ENCODE assay signal across 15 cellular contexts in the genomic region with DNA sequence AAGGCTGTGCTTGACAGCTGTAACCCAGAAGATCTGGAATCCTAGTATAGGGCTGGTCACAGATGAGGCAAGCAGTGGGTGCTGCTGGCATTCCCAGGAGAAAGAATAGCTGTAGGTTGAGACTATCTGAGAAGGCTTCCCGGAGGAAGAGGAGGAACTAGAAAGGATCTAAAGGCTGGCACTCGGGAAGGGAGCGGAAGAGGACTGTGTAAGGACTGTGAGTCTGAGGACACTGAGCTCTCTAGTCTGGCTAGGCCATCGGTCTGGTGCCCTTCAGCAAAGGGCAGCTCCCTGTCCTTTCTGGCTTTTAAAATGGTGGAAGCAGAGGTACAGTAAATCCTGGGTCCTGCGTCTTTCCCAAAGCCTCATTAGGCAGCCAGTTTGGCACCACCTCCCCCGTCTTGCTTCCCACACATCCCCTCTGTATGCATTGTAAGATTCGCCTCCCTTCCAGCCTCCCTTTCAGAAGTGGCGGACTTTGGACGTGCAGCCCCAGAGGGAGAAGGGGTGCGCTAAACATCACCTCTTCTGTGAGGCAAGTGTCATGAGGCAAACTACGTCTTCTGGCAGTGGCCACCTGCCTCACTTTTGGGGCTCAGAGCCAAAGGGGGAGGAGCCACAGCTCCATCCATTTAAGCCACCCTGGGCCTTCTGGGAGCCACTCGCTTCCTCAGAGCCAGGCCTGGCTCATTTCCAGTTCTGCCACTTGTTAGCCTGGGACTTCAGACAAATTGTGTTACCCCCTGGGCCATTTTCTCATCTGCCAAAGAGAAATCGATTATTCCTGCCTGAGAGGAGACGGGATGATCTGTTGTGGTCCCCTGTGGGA. TPM values are rescaled to one million over a fixed set of nuclear protein-coding genes. Genes with fewer than 3 reads are reported as not detected.
DNase-seq lines count a peak whose midpoint lies in the region; ATAC-seq and TF ChIP-seq lines count a peak whose summit lies in the region.
"Had no signal": no experiment of that assay in that cellular context is flagged by ENCODE, and none has a peak within 500 bp of the region (broad histone marks: within the 10 kb centered on the region; RNA-seq: fewer than 3 reads in every experiment).

No MANE protein-coding gene starts in this region.

- H3K4me1 Mint-ChIP-seq in CD4-positive, CD25-positive, alpha-beta regulatory T cell = peaks cover 0 to 21% (median 11%) of the 10 kb centered on the region in 4 donors
- peaks cover 41% of the 10 kb centered on the region for H3K4me1 Mint-ChIP-seq in glutamatergic neuron (ENCODE audit: low read depth, unreplicated experiment)
- H3K4me1 Mint-ChIP-seq: CD14-positive monocyte had no signal

- DNase-seq in CD4-positive, CD25-positive, alpha-beta regulatory T cell = no peak
- DNase-seq in NCI-H446 (lab: John Stamatoyannopoulos, UW) (peak; percentile 54 to 88), glutamatergic neuron (peak; percentile 59), NOMO-1 treated with DMSO at 0.1 percent for 48 hours (lab: John Stamatoyannopoulos, UW; ENCODE audit: unreplicated experiment) (no peak), ecto neural progenitor cell (ENCODE audit: low spot score) (no peak)
- DNase-seq: activated CD8-positive, alpha-beta memory T cell treated with anti-CD3 and anti-CD28 coated beads, Interleukin-2, amount 50 U/mL, for 48 hours; colonic mucosa; NCI-H1694 treated with DMSO at 0.1 percent for 48 hours; stimulated activated CD4-positive, alpha-beta T cell treated with anti-CD3 and anti-CD28 coated beads, Interleukin-2, amount 100 ng/mL, for 48 hours; stimulated activated naive CD4-positive, alpha-beta T cell treated with Interleukin-2 at 50 U/mL for 16 hours had no signal

- no peaks in the 10 kb centered on the region for H3K36me3 Mint-ChIP-seq in CD4-positive, CD25-positive, alpha-beta regulatory T cell
- no peaks in the 10 kb centered on the region for H3K36me3 Mint-ChIP-seq in glutamatergic neuron (ENCODE audit: unreplicated experiment)
- H3K36me3 Mint-ChIP-seq: CD14-positive monocyte had no signal

- H3K36me3 ChIP-seq in CD4-positive, CD25-positive, alpha-beta regulatory T cell (ENCODE audit: control insufficient read depth, insufficient read depth, low read length) = peaks cover 2% of the 10 kb centered on the region
- peaks cover 0 to 13% of the 10 kb centered on the region in 2 experiments; a peak in 1 of 3 replicates for H3K36me3 ChIP-seq in HEK293 (ENCODE audit: control insufficient read depth in 2 of 2, insufficient read depth in 1 of 2, low read length in 2 of 2)
- H3K36me3 ChIP-seq: colonic mucosa had no signal

- H3K9me3 Mint-ChIP-seq in CD4-positive, CD25-positive, alpha-beta regulatory T cell = no peaks in the 10 kb centered on the region
- peaks cover 7% of the 10 kb centered on the region for H3K9me3 Mint-ChIP-seq in glutamatergic neuron (ENCODE audit: unreplicated experiment)
- H3K9me3 Mint-ChIP-seq: CD14-positive monocyte had no signal

- H3K27ac Mint-ChIP-seq in CD4-positive, CD25-positive, alpha-beta regulatory T cell = peak overlapping the region; percentile 30 to 85 (median 55)
- H3K27ac Mint-ChIP-seq in glutamatergic neuron (ENCODE audit: unreplicated experiment) = peak overlapping the region; percentile 89
- H3K27ac Mint-ChIP-seq: CD14-positive monocyte had no signal

- no peak for ATAC-seq in CD4-positive, CD25-positive, alpha-beta regulatory T cell (ENCODE audit: low read depth in 2 of 2)
- no peak for ATAC-seq in HG03520 (IDR thresholded peaks at IDR 0.05; ENCODE audit: unreplicated experiment)
- no peak for ATAC-seq in GM21526 (IDR thresholded peaks at IDR 0.05; ENCODE audit: low FRiP score, unreplicated experiment)

- no peak overlapping the region for H3K27ac ChIP-seq in CD4-positive, CD25-positive, alpha-beta regulatory T cell (ENCODE audit: insufficient read depth, low read length, poor library complexity, severe bottlenecking)
- no peak overlapping the region for H3K27ac ChIP-seq in HEK293 (ENCODE audit: extremely low read depth, low read depth, low read length)
- H3K27ac ChIP-seq: colonic mucosa had no signal

- TF ChIP-seq CTCF in HEK293 (tag by site-specific recombination; IDR thresholded peaks at IDR 0.05) (no peak), glutamatergic neuron (IDR thresholded peaks at IDR 0.05; ENCODE audit: partially characterized antibody, unreplicated experiment) (no peak)

- H3K27me3 ChIP-seq in CD4-positive, CD25-positive, alpha-beta regulatory T cell (ENCODE audit: control insufficient read depth, insufficient read depth, low read length) = no peaks in the 10 kb centered on the region
- H3K27me3 ChIP-seq: colonic mucosa had no signal

- H3K4me1 ChIP-seq in CD4-positive, CD25-positive, alpha-beta regulatory T cell (ENCODE audit: control insufficient read depth, insufficient read depth, low read length, poor library complexity, severe bottlenecking) = peaks cover 3% of the 10 kb centered on the region
- no peaks in the 10 kb centered on the region for H3K4me1 ChIP-seq in HEK293 (ENCODE audit: control insufficient read depth, insufficient read depth, low read length)
- H3K4me1 ChIP-seq: colonic mucosa had no signal

- CTCF ChIA-PET in HEK293 (lab: Yijun Ruan, JAX) = no interaction called here

- POLR2A ChIA-PET in HEK293 (lab: Yijun Ruan, JAX) = interaction anchor here (0.9 to 1.6 kb wide), 2 partner anchors 8 to 9 kb away, joined by 3 to 6 read pairs; no protein-coding TSS in a partner anchor

- H3K9me3 ChIP-seq in CD4-positive, CD25-positive, alpha-beta regulatory T cell (ENCODE audit: control insufficient read depth in 2 of 2, low read length in 2 of 2) = no peaks in the 10 kb centered on the region
- H3K9me3 ChIP-seq in HEK293 (ENCODE audit: control insufficient read depth, insufficient read depth, low read depth, low read length) = no peaks in the 10 kb centered on the region
- H3K9me3 ChIP-seq: colonic mucosa had no signal

- no peak overlapping the region for H3K4me3 ChIP-seq in CD4-positive, CD25-positive, alpha-beta regulatory T cell (ENCODE audit: low read depth, low read length)
- no peak overlapping the region for H3K4me3 ChIP-seq in HEK293 (ENCODE audit: low read depth, low read length)
- H3K4me3 ChIP-seq: colonic mucosa had no signal

- H3K27me3 Mint-ChIP-seq in CD4-positive, CD25-positive, alpha-beta regulatory T cell = no peaks in the 10 kb centered on the region
- H3K27me3 Mint-ChIP-seq in glutamatergic neuron (ENCODE audit: unreplicated experiment) = peaks cover 10% of the 10 kb centered on the region

- H3K4me3 Mint-ChIP-seq in CD4-positive, CD25-positive, alpha-beta regulatory T cell = no peak overlapping the region
- H3K4me3 Mint-ChIP-seq in glutamatergic neuron (ENCODE audit: unreplicated experiment) = peak overlapping the region; percentile 60
- H3K4me3 Mint-ChIP-seq: CD14-positive monocyte had no signal

TF ChIP-seq in HEK293, 187 proteins besides CTCF, POLR2A, EP300 and RAD21 (continues in another document):
- TF ChIP-seq SCRT2 (tag by site-specific recombination; IDR thresholded peaks at IDR 0.05) (peak; percentile 45; the same call in 1 of the 2 replicates), ZNF433 (tag by site-specific recombination; IDR thresholded peaks at IDR 0.05; ENCODE audit: low read depth) (no peak), ZFHX2 (tag by site-specific recombination; conservative IDR thresholded peaks at IDR 0.05) (peak; percentile 41; the same call in 1 of the 2 replicates), ZNF610 (tag by site-specific recombination; IDR thresholded peaks at IDR 0.05; ENCODE audit: borderline replicate concordance) (no peak), ZNF843 (tag by site-specific recombination; IDR thresholded peaks at IDR 0.05) (no peak)
- TF ChIP-seq, protein P1, sequence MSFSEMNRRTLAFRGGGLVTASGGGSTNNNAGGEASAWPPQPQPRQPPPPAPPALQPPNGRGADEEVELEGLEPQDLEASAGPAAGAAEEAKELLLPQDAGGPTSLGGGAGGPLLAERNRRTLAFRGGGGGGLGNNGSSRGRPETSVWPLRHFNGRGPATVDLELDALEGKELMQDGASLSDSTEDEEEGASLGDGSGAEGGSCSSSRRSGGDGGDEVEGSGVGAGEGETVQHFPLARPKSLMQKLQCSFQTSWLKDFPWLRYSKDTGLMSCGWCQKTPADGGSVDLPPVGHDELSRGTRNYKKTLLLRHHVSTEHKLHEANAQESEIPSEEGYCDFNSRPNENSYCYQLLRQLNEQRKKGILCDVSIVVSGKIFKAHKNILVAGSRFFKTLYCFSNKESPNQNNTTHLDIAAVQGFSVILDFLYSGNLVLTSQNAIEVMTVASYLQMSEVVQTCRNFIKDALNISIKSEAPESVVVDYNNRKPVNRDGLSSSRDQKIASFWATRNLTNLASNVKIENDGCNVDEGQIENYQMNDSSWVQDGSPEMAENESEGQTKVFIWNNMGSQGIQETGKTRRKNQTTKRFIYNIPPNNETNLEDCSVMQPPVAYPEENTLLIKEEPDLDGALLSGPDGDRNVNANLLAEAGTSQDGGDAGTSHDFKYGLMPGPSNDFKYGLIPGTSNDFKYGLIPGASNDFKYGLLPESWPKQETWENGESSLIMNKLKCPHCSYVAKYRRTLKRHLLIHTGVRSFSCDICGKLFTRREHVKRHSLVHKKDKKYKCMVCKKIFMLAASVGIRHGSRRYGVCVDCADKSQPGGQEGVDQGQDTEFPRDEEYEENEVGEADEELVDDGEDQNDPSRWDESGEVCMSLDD (tag by site-specific recombination; IDR thresholded peaks at IDR 0.05) = no peak

RNA-seq across cellular contexts. Expression of a gene that starts 8.6 kb away (rescaled TPM):
- total RNA-seq in CD4-positive, CD25-positive, alpha-beta regulatory T cell = 7.5 TPM
- polyA plus RNA-seq in CD4-positive, CD25-positive, alpha-beta regulatory T cell = 1 to 10 TPM in 3 of 4 donors, under 1 TPM in 1; 0.97 to 4.1 (median 3.1) TPM
- total RNA-seq in glutamatergic neuron (ENCODE audit: unreplicated experiment) = 34.5 TPM

RNA-seq across cellular contexts. Expression of a gene that starts 48.9 kb away (rescaled TPM):
- total RNA-seq in CD4-positive, CD25-positive, alpha-beta regulatory T cell = not detected
- polyA plus RNA-seq in CD4-positive, CD25-positive, alpha-beta regulatory T cell = under 1 TPM in 1 of 4 donors, not detected in 3; 0.46 TPM
- total RNA-seq in glutamatergic neuron (ENCODE audit: unreplicated experiment) = not detected
- total RNA-seq: colonic mucosa, posterior vena cava had no signal
- polyA plus RNA-seq: CD14-positive monocyte had no signal

RNA-seq across cellular contexts. Expression of a gene that starts 54.2 kb away (rescaled TPM):
- 1.2 TPM for total RNA-seq in CD4-positive, CD25-positive, alpha-beta regulatory T cell
- 1 to 10 TPM; 1.6 to 4.3 (median 3.4) TPM for polyA plus RNA-seq in CD4-positive, CD25-positive, alpha-beta regulatory T cell
- 4.0 TPM for total RNA-seq in glutamatergic neuron (ENCODE audit: unreplicated experiment)

Comparison
In these comparisons a context has a peak if more than half of its experiments do, and no peak if none do; other contexts are left out.
1. DNase-seq: peak in NCI-H446 (2 of 2) and glutamatergic neuron (single experiment); none in CD4-positive, CD25-positive, alpha-beta regulatory T cell (0 of 3), NOMO-1 treated with DMSO at 0.1 percent for 48 hours (single experiment) and ecto neural progenitor cell (single experiment).